35 cellular contexts compared by ENCODE assay signal in genomic region chr4:174940002-174940401, GRCh38. TPM values are rescaled to one million over a fixed set of nuclear protein-coding genes. Genes with fewer than 3 reads are reported as not detected.
"Had no signal": no experiment of that assay in that cellular context is flagged by ENCODE, and none has a peak within 500 bp of the region (broad histone marks: within the 10 kb centered on the region; RNA-seq: fewer than 3 reads in every experiment).

No MANE protein-coding gene starts in this region.

- H3K4me3 ChIP-seq: adrenal gland, body of pancreas, esophagus muscularis mucosa, gastrocnemius medialis, heart right ventricle had no signal

- H3K9me3 Mint-ChIP-seq: activated CD4-positive, alpha-beta T cell treated with anti-CD3 and anti-CD28 coated beads, Interleukin-2, amount 10 ng/mL, durations not matched to agents 24 days and 14 days; activated naive CD4-positive, alpha-beta T cell treated with anti-CD3 and anti-CD28 coated beads, Interleukin-2, amount 50 U/mL, for 24 hours; activated naive CD8-positive, alpha-beta T cell treated with anti-CD3 and anti-CD28 coated beads, Interleukin-2, amount 50 U/mL, for 24 hours; activated T-helper 1 cell treated with anti-CD3 and anti-CD28 coated beads, Interleukin-12 subunit alpha, Interleukin-12 subunit beta, Interleukin-2, Interleukin-4 antibody, amounts not matched to agents 30 ng/mL and 10 ng/mL and 1 ng/mL, durations not matched to agents 14 hours and 24 hours and 36 hours; activated T-helper 2 cell treated with anti-CD3 and anti-CD28 coated beads, Interferon-gamma antibody, Interleukin-2, Interleukin-4, amounts not matched to agents 10 μg/mL and 5 μg/mL and 100 μg/mL, durations not matched to agents 14 hours and 24 hours and 36 hours had no signal

- DNase-seq: activated CD4-positive, alpha-beta memory T cell treated with anti-CD3 and anti-CD28 coated beads for 36 hours; activated CD4-positive, alpha-beta T cell treated with anti-CD3 and anti-CD28 coated beads for 36 hours; activated CD4-positive, alpha-beta T cell treated with anti-CD3 and anti-CD28 coated beads, Interleukin-2, amount 10 ng/mL, durations not matched to agents 24 days and 14 days; activated CD4-positive, CD25-positive, alpha-beta regulatory T cell; activated CD4-positive, CD25-positive, alpha-beta regulatory T cell treated with anti-CD3 and anti-CD28 coated beads, Interleukin-2, amount 50 U/mL, for 72 hours; activated CD8-positive, alpha-beta memory T cell treated with anti-CD3 and anti-CD28 coated beads, Interleukin-2, amount 10 ng/mL, durations not matched to agents 7 days and 5 days; activated CD8-positive, alpha-beta memory T cell treated with anti-CD3 and anti-CD28 coated beads, Interleukin-2, amount 50 U/mL, for 48 hours; activated CD8-positive, alpha-beta T cell treated with anti-CD3 and anti-CD28 coated beads, Interleukin-2, amount 10 ng/mL, durations not matched to agents 7 days and 5 days; activated effector memory CD4-positive, alpha-beta T cell treated with anti-CD3 and anti-CD28 coated beads, Interleukin-2, amount 50 U/mL, for 16 hours; activated naive CD4-positive, alpha-beta T cell treated with anti-CD3 and anti-CD28 coated beads for 36 hours; activated naive CD8-positive, alpha-beta T cell treated with anti-CD3 and anti-CD28 coated beads for 36 hours; activated naive CD8-positive, alpha-beta T cell treated with anti-CD3 and anti-CD28 coated beads, Interleukin-2, amount 50 U/mL, for 24 hours; activated T-cell treated with anti-CD3 and anti-CD28 coated beads for 4 hours; activated T-cell treated with anti-CD3 and anti-CD28 coated beads, Interleukin-2, amount 50 U/mL, for 48 hours; adrenal gland; amygdala; aorta; body of pancreas; caudate nucleus; cortex of kidney; dermis blood vessel endothelial cell; effector CD4-positive, alpha-beta T cell; effector memory CD8-positive, alpha-beta T cell; foreskin keratinocyte; gastrocnemius medialis; heart right ventricle; T-helper 2 cell had no signal

- H3K4me3 Mint-ChIP-seq: activated CD4-positive, alpha-beta memory T cell treated with anti-CD3 and anti-CD28 coated beads for 36 hours; activated CD4-positive, alpha-beta T cell treated with anti-CD3 and anti-CD28 coated beads for 36 hours; activated CD4-positive, alpha-beta T cell treated with anti-CD3 and anti-CD28 coated beads, Interleukin-2, amount 10 ng/mL, durations not matched to agents 24 days and 14 days; activated CD8-positive, alpha-beta memory T cell treated with anti-CD3 and anti-CD28 coated beads, Interleukin-2, amount 10 ng/mL, durations not matched to agents 7 days and 5 days; activated CD8-positive, alpha-beta T cell treated with anti-CD3 and anti-CD28 coated beads, Interleukin-2, amount 10 ng/mL, durations not matched to agents 7 days and 5 days; activated naive CD4-positive, alpha-beta T cell treated with anti-CD3 and anti-CD28 coated beads for 36 hours; activated naive CD4-positive, alpha-beta T cell treated with anti-CD3 and anti-CD28 coated beads, Interleukin-2, amount 50 U/mL, for 24 hours; activated naive CD8-positive, alpha-beta T cell treated with anti-CD3 and anti-CD28 coated beads for 36 hours; activated naive CD8-positive, alpha-beta T cell treated with anti-CD3 and anti-CD28 coated beads, Interleukin-2, amount 50 U/mL, for 24 hours; activated T-helper 1 cell treated with anti-CD3 and anti-CD28 coated beads, Interleukin-12 subunit alpha, Interleukin-12 subunit beta, Interleukin-2, Interleukin-4 antibody, amounts not matched to agents 30 ng/mL and 10 ng/mL and 1 ng/mL, durations not matched to agents 14 hours and 24 hours and 36 hours; effector memory CD8-positive, alpha-beta T cell had no signal

- H3K36me3 ChIP-seq: adrenal gland, esophagus muscularis mucosa, gastrocnemius medialis, heart right ventricle had no signal

- H3K27ac ChIP-seq: adrenal gland, body of pancreas, esophagus muscularis mucosa, foreskin keratinocyte, gastrocnemius medialis, heart right ventricle had no signal

- H3K4me1 Mint-ChIP-seq: activated CD4-positive, alpha-beta T cell treated with anti-CD3 and anti-CD28 coated beads for 36 hours; activated CD4-positive, alpha-beta T cell treated with anti-CD3 and anti-CD28 coated beads, Interleukin-2, amount 10 ng/mL, durations not matched to agents 24 days and 14 days; activated CD8-positive, alpha-beta memory T cell treated with anti-CD3 and anti-CD28 coated beads, Interleukin-2, amount 10 ng/mL, durations not matched to agents 7 days and 5 days; activated naive CD4-positive, alpha-beta T cell treated with anti-CD3 and anti-CD28 coated beads, Interleukin-2, amount 50 U/mL, for 24 hours; activated naive CD8-positive, alpha-beta T cell treated with anti-CD3 and anti-CD28 coated beads for 36 hours; activated naive CD8-positive, alpha-beta T cell treated with anti-CD3 and anti-CD28 coated beads, Interleukin-2, amount 50 U/mL, for 24 hours had no signal

- H3K27me3 Mint-ChIP-seq: activated CD4-positive, alpha-beta memory T cell treated with anti-CD3 and anti-CD28 coated beads for 36 hours; activated CD4-positive, alpha-beta T cell treated with anti-CD3 and anti-CD28 coated beads for 36 hours; activated CD4-positive, alpha-beta T cell treated with anti-CD3 and anti-CD28 coated beads, Interleukin-2, amount 10 ng/mL, durations not matched to agents 24 days and 14 days; activated CD8-positive, alpha-beta memory T cell treated with anti-CD3 and anti-CD28 coated beads, Interleukin-2, amount 10 ng/mL, durations not matched to agents 7 days and 5 days; activated naive CD4-positive, alpha-beta T cell treated with anti-CD3 and anti-CD28 coated beads, Interleukin-2, amount 50 U/mL, for 24 hours; activated naive CD8-positive, alpha-beta T cell treated with anti-CD3 and anti-CD28 coated beads for 36 hours; activated naive CD8-positive, alpha-beta T cell treated with anti-CD3 and anti-CD28 coated beads, Interleukin-2, amount 50 U/mL, for 24 hours; effector memory CD8-positive, alpha-beta T cell had no signal

- H3K9me3 ChIP-seq: adrenal gland, body of pancreas, gastrocnemius medialis had no signal

- H3K4me1 ChIP-seq: adrenal gland, body of pancreas, esophagus muscularis mucosa, foreskin keratinocyte, gastrocnemius medialis, heart right ventricle had no signal

- ATAC-seq: activated CD4-positive, alpha-beta T cell treated with anti-CD3 and anti-CD28 coated beads for 36 hours; activated CD8-positive, alpha-beta memory T cell treated with anti-CD3 and anti-CD28 coated beads, Interleukin-2, amount 10 ng/mL, durations not matched to agents 7 days and 5 days; activated CD8-positive, alpha-beta T cell treated with anti-CD3 and anti-CD28 coated beads, Interleukin-2, amount 10 ng/mL, durations not matched to agents 7 days and 5 days; activated naive CD8-positive, alpha-beta T cell treated with anti-CD3 and anti-CD28 coated beads, Interleukin-2, amount 50 U/mL, for 24 hours; body of pancreas; effector memory CD8-positive, alpha-beta T cell; foreskin keratinocyte; gastrocnemius medialis; heart right ventricle had no signal

- H3K27me3 ChIP-seq: adrenal gland, body of pancreas, esophagus muscularis mucosa, foreskin keratinocyte, gastrocnemius medialis, heart right ventricle had no signal

- H3K36me3 Mint-ChIP-seq: activated CD4-positive, alpha-beta memory T cell treated with anti-CD3 and anti-CD28 coated beads for 36 hours; activated CD8-positive, alpha-beta memory T cell treated with anti-CD3 and anti-CD28 coated beads, Interleukin-2, amount 10 ng/mL, durations not matched to agents 7 days and 5 days; activated naive CD4-positive, alpha-beta T cell treated with anti-CD3 and anti-CD28 coated beads, Interleukin-2, amount 50 U/mL, for 24 hours; activated naive CD8-positive, alpha-beta T cell treated with anti-CD3 and anti-CD28 coated beads for 36 hours had no signal

- FAIRE-seq: colon had no signal

RNA-seq across cellular contexts. Expression of gene ADAM29, which starts 21.8 kb away (rescaled TPM):
- total RNA-seq: activated CD4-positive, alpha-beta memory T cell treated with anti-CD3 and anti-CD28 coated beads for 36 hours; activated CD4-positive, alpha-beta T cell treated with anti-CD3 and anti-CD28 coated beads for 36 hours; activated CD4-positive, alpha-beta T cell treated with anti-CD3 and anti-CD28 coated beads, Interleukin-2, amount 10 ng/mL, durations not matched to agents 24 days and 14 days; activated CD8-positive, alpha-beta memory T cell treated with anti-CD3 and anti-CD28 coated beads for 36 hours; activated CD8-positive, alpha-beta memory T cell treated with anti-CD3 and anti-CD28 coated beads, Interleukin-2, amount 10 ng/mL, durations not matched to agents 7 days and 5 days; activated CD8-positive, alpha-beta T cell treated with anti-CD3 and anti-CD28 coated beads, Interleukin-2, amount 10 ng/mL, durations not matched to agents 7 days and 5 days; activated naive CD4-positive, alpha-beta T cell treated with anti-CD3 and anti-CD28 coated beads for 36 hours; activated naive CD8-positive, alpha-beta T cell treated with anti-CD3 and anti-CD28 coated beads for 36 hours; activated T-helper 1 cell treated with anti-CD3 and anti-CD28 coated beads, Interleukin-12 subunit alpha, Interleukin-12 subunit beta, Interleukin-2, Interleukin-4 antibody, amounts not matched to agents 30 ng/mL and 10 ng/mL and 1 ng/mL, durations not matched to agents 14 hours and 24 hours and 36 hours; activated T-helper 2 cell treated with anti-CD3 and anti-CD28 coated beads, Interferon-gamma antibody, Interleukin-2, Interleukin-4, amounts not matched to agents 10 μg/mL and 5 μg/mL and 100 μg/mL, durations not matched to agents 14 hours and 24 hours and 36 hours; aorta; body of pancreas; chondrocyte; dermis blood vessel endothelial cell; esophagus muscularis mucosa; foreskin keratinocyte; gastrocnemius medialis; heart right ventricle; T-helper 1 cell treated with Interleukin-12 subunit alpha and Interleukin-12 subunit beta and Interleukin-4 antibody, amounts not matched to agents 30 ng/mL and 1 ng/mL, for 36 hours had no signal
- polyA plus RNA-seq: adrenal gland, aorta, foreskin keratinocyte, heart right ventricle had no signal
